Comparison of ENCODE assay signal across 21 cellular contexts in genomic region chr12:131017477-131017991, GRCh38.
"Had no signal": no experiment of that assay in that cellular context is flagged by ENCODE, and none has a peak within 500 bp of the region (broad histone marks: within the 10 kb centered on the region; RNA-seq: fewer than 3 reads in every experiment).

No MANE protein-coding gene starts in this region.

- H3K27me3 ChIP-seq: breast epithelium, gastrocnemius medialis, left lung, right lobe of liver, thyroid gland had no signal

- H3K36me3 Mint-ChIP-seq: activated CD8-positive, alpha-beta memory T cell treated with anti-CD3 and anti-CD28 coated beads, Interleukin-2, amount 10 ng/mL, durations not matched to agents 7 days and 5 days; naive thymus-derived CD8-positive, alpha-beta T cell had no signal

- H3K4me3 ChIP-seq: breast epithelium, gastrocnemius medialis, left lung, right lobe of liver, thyroid gland had no signal

- H3K27me3 Mint-ChIP-seq: activated CD4-positive, alpha-beta T cell treated with anti-CD3 and anti-CD28 coated beads for 36 hours; activated CD8-positive, alpha-beta memory T cell treated with anti-CD3 and anti-CD28 coated beads, Interleukin-2, amount 10 ng/mL, durations not matched to agents 7 days and 5 days had no signal

- FAIRE-seq: small intestine had no signal

- ATAC-seq: activated CD4-positive, alpha-beta T cell treated with anti-CD3 and anti-CD28 coated beads for 36 hours; activated CD8-positive, alpha-beta memory T cell treated with anti-CD3 and anti-CD28 coated beads, Interleukin-2, amount 10 ng/mL, durations not matched to agents 7 days and 5 days; activated naive CD8-positive, alpha-beta T cell treated with anti-CD3 and anti-CD28 coated beads, Interleukin-2, amount 50 U/mL, for 24 hours; gastrocnemius medialis; left lung; naive thymus-derived CD8-positive, alpha-beta T cell; SK-N-SH treated with all-trans-retinoic acid at 6 μM for 48 hours; T-helper 17 cell had no signal

- H3K36me3 ChIP-seq: breast epithelium, gastrocnemius medialis, right lobe of liver, thyroid gland had no signal

- H3K4me3 Mint-ChIP-seq: activated CD4-positive, alpha-beta T cell treated with anti-CD3 and anti-CD28 coated beads for 36 hours; activated CD8-positive, alpha-beta memory T cell treated with anti-CD3 and anti-CD28 coated beads, Interleukin-2, amount 10 ng/mL, durations not matched to agents 7 days and 5 days; activated naive CD8-positive, alpha-beta T cell treated with anti-CD3 and anti-CD28 coated beads, Interleukin-2, amount 50 U/mL, for 24 hours; naive thymus-derived CD8-positive, alpha-beta T cell; T-helper 17 cell had no signal

- H3K27ac Mint-ChIP-seq: activated CD4-positive, alpha-beta T cell treated with anti-CD3 and anti-CD28 coated beads for 36 hours; activated CD8-positive, alpha-beta memory T cell treated with anti-CD3 and anti-CD28 coated beads, Interleukin-2, amount 10 ng/mL, durations not matched to agents 7 days and 5 days; activated naive CD8-positive, alpha-beta T cell treated with anti-CD3 and anti-CD28 coated beads, Interleukin-2, amount 50 U/mL, for 24 hours; T-helper 17 cell had no signal

- H3K4me1 ChIP-seq: breast epithelium, gastrocnemius medialis, left lung, parathyroid adenoma had no signal

- H3K79me2 ChIP-seq: parathyroid adenoma had no signal

- H3K27ac ChIP-seq: breast epithelium, gastrocnemius medialis, left lung, parathyroid adenoma, right lobe of liver, thyroid gland had no signal

- H3K4me1 Mint-ChIP-seq: activated CD4-positive, alpha-beta T cell treated with anti-CD3 and anti-CD28 coated beads for 36 hours; activated CD8-positive, alpha-beta memory T cell treated with anti-CD3 and anti-CD28 coated beads, Interleukin-2, amount 10 ng/mL, durations not matched to agents 7 days and 5 days; activated naive CD8-positive, alpha-beta T cell treated with anti-CD3 and anti-CD28 coated beads, Interleukin-2, amount 50 U/mL, for 24 hours; T-helper 17 cell had no signal

- H3K9ac ChIP-seq: parathyroid adenoma had no signal

- H3K9me3 Mint-ChIP-seq: activated naive CD8-positive, alpha-beta T cell treated with anti-CD3 and anti-CD28 coated beads, Interleukin-2, amount 50 U/mL, for 24 hours; naive thymus-derived CD8-positive, alpha-beta T cell had no signal

- DNase-seq: activated CD4-positive, alpha-beta T cell treated with anti-CD3 and anti-CD28 coated beads for 36 hours; activated CD4-positive, alpha-beta T cell treated with anti-CD3 and anti-CD28 coated beads, Interleukin-2, amount 50 U/mL, for 48 hours; activated CD8-positive, alpha-beta memory T cell treated with anti-CD3 and anti-CD28 coated beads, Interleukin-2, amount 10 ng/mL, durations not matched to agents 7 days and 5 days; activated naive CD4-positive, alpha-beta T cell treated with Interleukin-2 at 50 U/mL for 16 hours; activated naive CD8-positive, alpha-beta T cell treated with anti-CD3 and anti-CD28 coated beads, Interleukin-2, amount 50 U/mL, for 24 hours; aorta; cerebellar nuclear complex; cortex of kidney; gastrocnemius medialis; head of caudate nucleus; left lung; mammary epithelial cell; naive thymus-derived CD8-positive, alpha-beta T cell; small intestine; stimulated activated CD4-positive, alpha-beta T cell treated with anti-CD3 and anti-CD28 coated beads, Interleukin-4, amount 100 ng/mL, for 1 hour; T-helper 17 cell; thyroid gland had no signal
